ENCODE assay signal across 26 cellular contexts in genomic region chr2:207762146-207762545, GRCh38.
"Had no signal": no experiment of that assay in that cellular context is flagged by ENCODE, and none has a peak within 500 bp of the region (broad histone marks: within the 10 kb centered on the region; RNA-seq: fewer than 3 reads in every experiment).

No MANE protein-coding gene starts in this region.

- H3K4me3 Mint-ChIP-seq: activated CD4-positive, alpha-beta memory T cell treated with anti-CD3 and anti-CD28 coated beads, Interleukin-2, amount 10 ng/mL, durations not matched to agents 7 days and 5 days; activated naive CD4-positive, alpha-beta T cell treated with anti-CD3 and anti-CD28 coated beads for 36 hours; activated naive CD8-positive, alpha-beta T cell treated with anti-CD3 and anti-CD28 coated beads, Interleukin-2, amount 10 ng/mL, durations not matched to agents 7 days and 5 days; activated T-cell treated with anti-CD3 and anti-CD28 coated beads, Interleukin-2, amount 50 U/mL, for 72 hours; memory B cell; nephron progenitor cell had no signal

- H3K27ac Mint-ChIP-seq: activated CD4-positive, alpha-beta memory T cell treated with anti-CD3 and anti-CD28 coated beads, Interleukin-2, amount 10 ng/mL, durations not matched to agents 7 days and 5 days; activated naive CD4-positive, alpha-beta T cell treated with anti-CD3 and anti-CD28 coated beads for 36 hours; activated naive CD8-positive, alpha-beta T cell treated with anti-CD3 and anti-CD28 coated beads, Interleukin-2, amount 10 ng/mL, durations not matched to agents 7 days and 5 days; activated T-cell treated with anti-CD3 and anti-CD28 coated beads, Interleukin-2, amount 50 U/mL, for 72 hours; memory B cell; nephron progenitor cell had no signal

- H3K4me3 ChIP-seq: body of pancreas, cardiac muscle cell, gastroesophageal sphincter, right atrium auricular region, skin epidermis, stomach, suprapubic skin, tibial nerve had no signal

- H3K9me3 ChIP-seq: body of pancreas, gastroesophageal sphincter, right atrium auricular region, stomach, suprapubic skin, tibial nerve had no signal

- H3K4me1 Mint-ChIP-seq: activated naive CD8-positive, alpha-beta T cell treated with anti-CD3 and anti-CD28 coated beads, Interleukin-2, amount 10 ng/mL, durations not matched to agents 7 days and 5 days had no signal

- H3K27me3 ChIP-seq: body of pancreas, cardiac muscle cell, gastroesophageal sphincter, right atrium auricular region, stomach, suprapubic skin, tibial nerve had no signal

- H3K9me3 Mint-ChIP-seq: activated CD4-positive, alpha-beta memory T cell treated with anti-CD3 and anti-CD28 coated beads, Interleukin-2, amount 10 ng/mL, durations not matched to agents 7 days and 5 days; activated naive CD4-positive, alpha-beta T cell treated with anti-CD3 and anti-CD28 coated beads for 36 hours; activated naive CD8-positive, alpha-beta T cell treated with anti-CD3 and anti-CD28 coated beads, Interleukin-2, amount 10 ng/mL, durations not matched to agents 7 days and 5 days; activated T-cell treated with anti-CD3 and anti-CD28 coated beads, Interleukin-2, amount 50 U/mL, for 72 hours; memory B cell had no signal

- DNase-seq: activated CD4-positive, alpha-beta memory T cell treated with anti-CD3 and anti-CD28 coated beads, Interleukin-2, amount 10 ng/mL, durations not matched to agents 7 days and 5 days; activated CD4-positive, alpha-beta T cell treated with anti-CD3 and anti-CD28 coated beads for 48 hours; activated CD4-positive, CD25-positive, alpha-beta regulatory T cell; activated effector memory CD4-positive, alpha-beta T cell treated with Interleukin-2 at 50 U/mL for 16 hours; activated naive CD4-positive, alpha-beta T cell treated with anti-CD3 and anti-CD28 coated beads for 36 hours; activated naive CD8-positive, alpha-beta T cell treated with anti-CD3 and anti-CD28 coated beads, Interleukin-2, amount 10 ng/mL, durations not matched to agents 7 days and 5 days; activated T-cell treated with anti-CD3 and anti-CD28 coated beads, Interleukin-2, amount 50 U/mL, for 72 hours; body of pancreas; cortex of kidney; hypothalamus; islet precursor cell; left colon; nephron progenitor cell; occipital lobe; posterior cingulate gyrus; stimulated activated CD4-positive, alpha-beta T cell treated with anti-CD3 and anti-CD28 coated beads, Interleukin-1b, Interleukin-23, amount 100 ng/mL, for 48 hours; stomach; T1000 had no signal

- H3K27ac ChIP-seq: body of pancreas, cardiac muscle cell, epithelial cell of prostate, gastroesophageal sphincter, right atrium auricular region, skin epidermis, stomach, suprapubic skin, tibial nerve had no signal

- H3K36me3 ChIP-seq: cardiac muscle cell had no signal

- H3K4me1 ChIP-seq: suprapubic skin had no signal
